8 cellular contexts compared by ENCODE assay signal in the genomic region with DNA sequence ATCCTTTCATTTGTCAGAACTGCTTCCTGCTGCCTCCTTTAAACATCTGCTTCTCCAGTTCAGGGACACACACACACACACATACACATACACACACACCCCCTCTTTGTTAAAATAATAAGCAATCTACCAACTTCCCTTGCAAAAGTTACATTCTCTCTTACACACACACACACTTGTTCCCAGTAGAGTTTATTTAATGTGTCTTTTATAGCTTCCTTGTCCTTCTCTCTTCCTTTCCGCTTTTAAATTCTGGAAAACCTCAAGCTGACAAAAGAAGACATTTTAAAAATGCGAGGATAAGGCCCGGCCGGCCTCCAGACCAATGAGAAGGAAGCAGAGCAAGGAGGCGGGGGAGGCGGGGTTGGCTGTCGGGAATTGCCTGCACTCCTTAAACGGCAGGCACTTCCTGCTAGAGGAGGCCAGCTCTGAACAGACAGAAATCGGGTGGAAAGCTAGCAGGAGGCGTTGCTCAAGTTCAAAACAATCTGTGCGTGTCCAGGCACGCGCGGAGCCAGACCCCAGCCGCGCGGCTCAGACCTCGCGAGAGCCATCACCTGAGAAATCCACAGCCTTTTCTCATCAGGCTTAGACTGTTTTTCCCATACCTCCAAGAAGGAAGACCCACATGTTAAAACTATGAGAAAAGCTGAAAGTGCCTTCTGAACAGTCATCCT.
DNase-seq lines count a peak whose midpoint lies in the region; ATAC-seq and TF ChIP-seq lines count a peak whose summit lies in the region.

No MANE protein-coding gene starts in this region.

- no peaks in the 10 kb centered on the region for H3K36me3 Mint-ChIP-seq in T-cell

- TF ChIP-seq CTCF in GM10248 (IDR thresholded peaks at IDR 0.05; ENCODE audit: control extremely low read depth, extremely low read depth, low read depth, missing control alignments): no peak
- TF ChIP-seq CTCF in heart right ventricle (IDR thresholded peaks at IDR 0.05): no peak
- TF ChIP-seq CTCF in upper lobe of left lung (IDR thresholded peaks at IDR 0.05): no peak

- DNase-seq in GM10248 (ENCODE audit: extremely low spot score) (peak; percentile 85), NCI-H1105 treated with DMSO at 0.1 percent for 48 hours (lab: John Stamatoyannopoulos, UW) (peak; percentile 94), T-cell (peak; percentile 24 to 81 (median 68)), amniotic epithelial cell (ENCODE audit: low read depth) (peak; percentile 99), heart right ventricle (peak; percentile 90 to 96), pons (ENCODE audit: low spot score) (peak; percentile 85), upper lobe of left lung (peak; percentile 93 to 98)

- H3K27me3 ChIP-seq in heart right ventricle (no peaks in the 10 kb centered on the region), upper lobe of left lung (no peaks in the 10 kb centered on the region)

- TF ChIP-seq EP300 in upper lobe of left lung (IDR thresholded peaks at IDR 0.05): peak in 2 of 4 donors; percentile 35 to 61

- peak in 2 of 4 donors; percentile 32 to 69 for TF ChIP-seq POLR2A in upper lobe of left lung (IDR thresholded peaks at IDR 0.05)

- ATAC-seq in HG02571 (IDR thresholded peaks at IDR 0.05; ENCODE audit: unreplicated experiment) (peak; percentile 94), T-cell (replicated peaks in 1 of 4) (peak; percentile 70 to 92 (median 81)), heart right ventricle (peak; percentile 98 to 100 (median 99)), upper lobe of left lung (ENCODE audit: low FRiP score in 2 of 2) (peak; percentile 98)

- intact Hi-C loops in heart right ventricle (cut with DNase I): loop anchor here in 5 of 10 donors (2.0 to 10.0 kb wide), 4 partner anchors 92 to 188 kb away; a partner anchor contains a TSS

- peak overlapping the region in 9 of 10 donors; percentile 20 to 60 (median 53) for H3K4me3 ChIP-seq in heart right ventricle
- peak overlapping the region in 3 of 4 donors; percentile 34 to 52 (median 46) for H3K4me3 ChIP-seq in upper lobe of left lung

- H3K4me1 Mint-ChIP-seq in T-cell: peaks cover 60 to 66% (median 61%) of the 10 kb centered on the region in 3 donors

- H3K4me1 ChIP-seq in heart right ventricle: peaks cover 0 to 50% (median 18%) of the 10 kb centered on the region in 9 donors
- peaks cover 41 to 50% (median 45%) of the 10 kb centered on the region in 4 donors for H3K4me1 ChIP-seq in upper lobe of left lung

- H3K36me3 ChIP-seq in heart right ventricle (no peaks in the 10 kb centered on the region), upper lobe of left lung (no peaks in the 10 kb centered on the region)

- peak overlapping the region; percentile 79 to 86 (median 85) for H3K4me3 Mint-ChIP-seq in T-cell

- H3K9me3 Mint-ChIP-seq in T-cell: no peaks in the 10 kb centered on the region

- CTCF ChIA-PET in GM10248 (lab: Yijun Ruan, JAX) (interaction anchor here (1.0 to 3.3 kb wide), 9 partner anchors 13 to 188 kb away, joined by 3 to 23 read pairs (median 5); a partner anchor contains a TSS), T-cell (lab: Charles Lee) (interaction anchor here (0.6 to 4.3 kb wide), 15 partner anchors 8 to 200 kb away, joined by 3 to 36 read pairs (median 4); a partner anchor contains a TSS)

- peak overlapping the region; percentile 80 to 98 for H3K27ac Mint-ChIP-seq in T-cell

- WGBS in heart right ventricle, 2 donors: 0% methylated on average over 19 of the region's 19 CpGs
- 1 to 2% methylated on average over 19 of the region's 19 CpGs for WGBS in upper lobe of left lung, 2 donors

- H3K27me3 Mint-ChIP-seq in T-cell: no peaks in the 10 kb centered on the region

- POLR2A ChIA-PET in GM10248 (lab: Yijun Ruan, JAX) (interaction anchor here (0.7 kb wide), 3 partner anchors 32 to 146 kb away, joined by 3 to 5 read pairs (median 4); no protein-coding TSS in a partner anchor), T-cell (lab: Charles Lee) (interaction anchor here (0.6 to 1.6 kb wide), 10 partner anchors 12 to 229 kb away, joined by 3 to 8 read pairs (median 4); a partner anchor contains a TSS)

- H3K9me3 ChIP-seq in heart right ventricle: no peaks in the 10 kb centered on the region
- no peaks in the 10 kb centered on the region for H3K9me3 ChIP-seq in upper lobe of left lung

- H3K27ac ChIP-seq in heart right ventricle: peak overlapping the region; percentile 50 to 90 (median 78)
- peak overlapping the region; percentile 79 to 89 (median 85) for H3K27ac ChIP-seq in upper lobe of left lung

Comparison
In these comparisons a context has a peak if more than half of its experiments do, and no peak if none do; other contexts are left out.
1. Peak in every context shown above with its lines: DNase-seq, ATAC-seq, H3K4me3 ChIP-seq and H3K27ac ChIP-seq.